8 cellular contexts compared by ENCODE assay signal in the genomic region with DNA sequence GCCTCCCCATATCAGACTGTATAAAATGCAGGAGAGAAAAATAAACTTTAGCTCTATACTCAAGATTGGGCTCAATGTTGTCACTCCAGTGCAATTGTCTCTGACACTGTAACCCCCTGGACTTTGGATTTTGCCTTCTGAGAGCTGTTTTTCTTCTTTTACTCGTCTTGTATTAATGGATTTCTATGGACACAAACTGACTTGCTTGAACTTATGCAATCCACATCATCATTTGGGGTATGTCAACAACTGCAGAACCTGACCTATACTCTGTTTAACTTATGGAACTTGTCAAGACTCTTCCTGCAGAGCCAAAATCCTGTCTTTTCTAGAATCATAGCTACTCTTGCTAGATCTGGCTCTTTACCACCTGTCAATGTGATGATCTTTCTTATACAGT.
"Had no signal": no experiment of that assay in that cellular context is flagged by ENCODE, and none has a peak within 500 bp of the region (broad histone marks: within the 10 kb centered on the region; RNA-seq: fewer than 3 reads in every experiment).

No MANE protein-coding gene starts in this region.

- ATAC-seq: GM12878 had no signal

- H3K4me3 ChIP-seq: GM12878 had no signal

- FAIRE-seq: G401.6, GM12878, GM12891, GM12892, GM18507, GM19239 had no signal

- DNase-seq: GDM1, GF-D8 had no signal
